In genomic region chr11:456533-456932, GRCh38 we compare ENCODE assay signal across 1 cellular context.
TF ChIP-seq lines count a peak whose summit lies in the region.

No MANE protein-coding gene starts in this region.

TF ChIP-seq in GM12878, 131 proteins besides CTCF, POLR2A, EP300 and RAD21:
- TF ChIP-seq NFIC (IDR thresholded peaks at IDR 0.05; ENCODE audit: low read depth, low read length) (no peak), BHLHE40 (IDR thresholded peaks at IDR 0.05; ENCODE audit: borderline replicate concordance in 1 of 2, low read depth in 2 of 2, low read length in 1 of 2) (0 out of 4 replicates have a peak, but pooled peaks of 1 of the 2 experiments have one; percentile 12), CUX1 (IDR thresholded peaks at IDR 0.05; ENCODE audit: insufficient replicate concordance, low read depth, low read length) (peak; percentile 15), RUNX3 (IDR thresholded peaks at IDR 0.05; ENCODE audit: low read length) (peak; percentile 94), POU2F2 (IDR thresholded peaks at IDR 0.05; ENCODE audit: borderline replicate concordance, low read depth, low read length) (peak; percentile 64; the same call in 1 of the 3 replicates), EED (IDR thresholded peaks at IDR 0.05; ENCODE audit: low read depth) (peak; percentile 52; the same call in 1 of the 2 replicates), IKZF2 (IDR thresholded peaks at IDR 0.05) (peak; percentile 29 to 43; a peak in 1 of 4 replicates), TCF12 (IDR thresholded peaks at IDR 0.05; ENCODE audit: low read depth, low read length) (no peak), CBFB (IDR thresholded peaks at IDR 0.05; ENCODE audit: low read depth) (0 out of 2 replicates have a peak, but pooled peaks have one; percentile 42)
